Comparison of ENCODE assay signal across 6 cellular contexts in the genomic region with DNA sequence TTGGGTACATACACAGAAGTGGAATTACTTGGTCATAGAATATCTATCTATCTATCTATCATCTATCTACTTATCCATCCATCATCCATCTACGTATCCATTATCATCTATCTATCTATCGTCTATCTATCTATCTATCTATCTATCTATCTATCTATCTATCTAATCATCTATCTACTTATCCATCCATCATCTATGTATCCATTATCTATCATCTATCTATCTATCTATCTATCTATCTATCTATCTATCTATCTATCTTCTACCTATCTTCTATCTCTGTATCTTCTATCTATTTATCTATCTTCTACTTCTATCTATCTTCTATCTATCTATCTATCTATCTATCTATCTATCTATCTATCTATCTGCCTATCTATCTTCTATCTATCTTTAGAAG.
A peak's percentile ranks its signal among the peaks of the same experiment; 100 is the strongest.
DNase-seq lines count a peak whose midpoint lies in the region; ATAC-seq and TF ChIP-seq lines count a peak whose summit lies in the region.
"Not testable (repeated sequence)": the region's sequence is repeated elsewhere in the genome, so short reads cannot be mapped to it uniquely, and the experiment has no call there.

No MANE protein-coding gene starts in this region.

- not testable (repeated sequence) for H3K36me3 ChIP-seq in HEK293 (ENCODE audit: control insufficient read depth in 2 of 2, insufficient read depth in 1 of 2, low read length in 2 of 2)

- CTCF ChIA-PET in HEK293 (lab: Yijun Ruan, JAX), result interaction anchor here (0.6 to 0.9 kb wide), 4 partner anchors 10 to 153 kb away, joined by 3 to 4 read pairs (median 3); no protein-coding TSS in a partner anchor
- CTCF ChIA-PET in activated CD4-positive, alpha-beta memory T cell treated with anti-CD3 and anti-CD28 coated beads for 36 hours (lab: Charles Lee), result interaction anchor here (1.3 kb wide), 1 partner anchor 145 kb away, joined by 5 read pairs; no protein-coding TSS in a partner anchor

- not testable (repeated sequence) for TF ChIP-seq CTCF in HEK293 (tag by site-specific recombination; IDR thresholded peaks at IDR 0.05)

- not testable (repeated sequence) for H3K27ac ChIP-seq in HEK293 (ENCODE audit: extremely low read depth, low read depth, low read length)

- H3K27me3 Mint-ChIP-seq in activated CD4-positive, alpha-beta memory T cell treated with anti-CD3 and anti-CD28 coated beads for 36 hours; activated T-helper 17 cell treated with anti-CD3 and anti-CD28 coated beads, Interleukin-2, amount 50 U/mL, for 72 hours; central memory CD8-positive, alpha-beta T cell; memory B cell; stimulated activated naive B cell treated with anti-CD40 and anti-IgM and Interleukin-4, amounts not matched to agents 10 μg/mL and 1 μg/mL and 100 μg/mL, for 72 hours: not testable (repeated sequence)

- not testable (repeated sequence) for H3K4me3 Mint-ChIP-seq in activated CD4-positive, alpha-beta memory T cell treated with anti-CD3 and anti-CD28 coated beads for 36 hours; activated T-helper 17 cell treated with anti-CD3 and anti-CD28 coated beads, Interleukin-2, amount 50 U/mL, for 72 hours; central memory CD8-positive, alpha-beta T cell; memory B cell; stimulated activated naive B cell treated with anti-CD40 and anti-IgM and Interleukin-4, amounts not matched to agents 10 μg/mL and 1 μg/mL and 100 μg/mL, for 72 hours

- H3K4me1 Mint-ChIP-seq in activated CD4-positive, alpha-beta memory T cell treated with anti-CD3 and anti-CD28 coated beads for 36 hours (ENCODE audit: low read depth); activated T-helper 17 cell treated with anti-CD3 and anti-CD28 coated beads, Interleukin-2, amount 50 U/mL, for 72 hours; central memory CD8-positive, alpha-beta T cell; memory B cell; stimulated activated naive B cell treated with anti-CD40 and anti-IgM and Interleukin-4, amounts not matched to agents 10 μg/mL and 1 μg/mL and 100 μg/mL, for 72 hours: not testable (repeated sequence)

- not testable (repeated sequence) for ATAC-seq in activated T-helper 17 cell treated with anti-CD3 and anti-CD28 coated beads, Interleukin-2, amount 50 U/mL, for 72 hours (replicated peaks); central memory CD8-positive, alpha-beta T cell (replicated peaks; ENCODE audit: extremely low read depth, poor library complexity, severe bottlenecking); memory B cell (ENCODE audit: low read depth); stimulated activated naive B cell treated with anti-CD40 and anti-IgM and Interleukin-4, amounts not matched to agents 10 μg/mL and 1 μg/mL and 100 μg/mL, for 72 hours (replicated peaks)

- not testable (repeated sequence) for H3K9me3 Mint-ChIP-seq in activated CD4-positive, alpha-beta memory T cell treated with anti-CD3 and anti-CD28 coated beads for 36 hours; activated T-helper 17 cell treated with anti-CD3 and anti-CD28 coated beads, Interleukin-2, amount 50 U/mL, for 72 hours; central memory CD8-positive, alpha-beta T cell; memory B cell; stimulated activated naive B cell treated with anti-CD40 and anti-IgM and Interleukin-4, amounts not matched to agents 10 μg/mL and 1 μg/mL and 100 μg/mL, for 72 hours

- H3K4me1 ChIP-seq in HEK293 (ENCODE audit: control insufficient read depth, insufficient read depth, low read length), result not testable (repeated sequence)

- peaks cover 54% of the 10 kb centered on the region for H3K36me3 Mint-ChIP-seq in activated CD4-positive, alpha-beta memory T cell treated with anti-CD3 and anti-CD28 coated beads for 36 hours
- H3K36me3 Mint-ChIP-seq in activated T-helper 17 cell treated with anti-CD3 and anti-CD28 coated beads, Interleukin-2, amount 50 U/mL, for 72 hours (ENCODE audit: low read depth), result peaks cover 91% of the 10 kb centered on the region
- peaks cover 48% of the 10 kb centered on the region for H3K36me3 Mint-ChIP-seq in central memory CD8-positive, alpha-beta T cell (ENCODE audit: insufficient read depth)
- H3K36me3 Mint-ChIP-seq in memory B cell, result peaks cover 46% of the 10 kb centered on the region
- peaks cover 66 to 77% of the 10 kb centered on the region in 2 donors for H3K36me3 Mint-ChIP-seq in stimulated activated naive B cell treated with anti-CD40 and anti-IgM and Interleukin-4, amounts not matched to agents 10 μg/mL and 1 μg/mL and 100 μg/mL, for 72 hours

- H3K27ac Mint-ChIP-seq in activated CD4-positive, alpha-beta memory T cell treated with anti-CD3 and anti-CD28 coated beads for 36 hours, result peak overlapping the region; percentile 8
- peak overlapping the region; percentile 52 for H3K27ac Mint-ChIP-seq in activated T-helper 17 cell treated with anti-CD3 and anti-CD28 coated beads, Interleukin-2, amount 50 U/mL, for 72 hours
- peak overlapping the region; percentile 22 for H3K27ac Mint-ChIP-seq in central memory CD8-positive, alpha-beta T cell (ENCODE audit: low read depth)
- peak overlapping the region; percentile 15 for H3K27ac Mint-ChIP-seq in memory B cell
- H3K27ac Mint-ChIP-seq in stimulated activated naive B cell treated with anti-CD40 and anti-IgM and Interleukin-4, amounts not matched to agents 10 μg/mL and 1 μg/mL and 100 μg/mL, for 72 hours, result peak overlapping the region; percentile 1

- H3K4me3 ChIP-seq in HEK293 (ENCODE audit: low read depth, low read length), result not testable (repeated sequence)

- POLR2A ChIA-PET in HEK293 (lab: Yijun Ruan, JAX); activated CD4-positive, alpha-beta memory T cell treated with anti-CD3 and anti-CD28 coated beads for 36 hours (lab: Charles Lee): not testable (repeated sequence)

- intact Hi-C loops in activated CD4-positive, alpha-beta memory T cell treated with anti-CD3 and anti-CD28 coated beads for 36 hours (cut with micrococcal nuclease), result not testable (repeated sequence)

- not testable (repeated sequence) for DNase-seq in activated CD4-positive, alpha-beta memory T cell treated with anti-CD3 and anti-CD28 coated beads for 36 hours; central memory CD8-positive, alpha-beta T cell (ENCODE audit: low spot score in 2 of 2); memory B cell (ENCODE audit: low spot score in 2 of 2); stimulated activated naive B cell treated with anti-CD40 and anti-IgM and Interleukin-4, amounts not matched to agents 10 μg/mL and 1 μg/mL and 100 μg/mL, for 72 hours

- H3K9me3 ChIP-seq in HEK293 (ENCODE audit: control insufficient read depth, insufficient read depth, low read depth, low read length), result not testable (repeated sequence)

TF ChIP-seq in HEK293, 187 proteins besides CTCF, POLR2A, EP300 and RAD21:
- peak; percentile 40; the same call in 1 of the 2 replicates for TF ChIP-seq ZNF366 (tag by site-specific recombination; conservative IDR thresholded peaks at IDR 0.05)
- TF ChIP-seq ZBTB17 (tag by site-specific recombination; IDR thresholded peaks at IDR 0.05), result peak; percentile 35; the same call in 1 of the 2 replicates

Comparison
In these comparisons a context has a peak if more than half of its experiments do, and no peak if none do; other contexts are left out.
1. H3K27ac Mint-ChIP-seq: peak in every context shown above with its lines; median percentile 52 in activated T-helper 17 cell treated with anti-CD3 and anti-CD28 coated beads, Interleukin-2, amount 50 U/mL, for 72 hours; 22 in central memory CD8-positive, alpha-beta T cell; 15 in memory B cell; 8 in activated CD4-positive, alpha-beta memory T cell treated with anti-CD3 and anti-CD28 coated beads for 36 hours; 1 in stimulated activated naive B cell treated with anti-CD40 and anti-IgM and Interleukin-4, amounts not matched to agents 10 μg/mL and 1 μg/mL and 100 μg/mL, for 72 hours.